In the genomic region with DNA sequence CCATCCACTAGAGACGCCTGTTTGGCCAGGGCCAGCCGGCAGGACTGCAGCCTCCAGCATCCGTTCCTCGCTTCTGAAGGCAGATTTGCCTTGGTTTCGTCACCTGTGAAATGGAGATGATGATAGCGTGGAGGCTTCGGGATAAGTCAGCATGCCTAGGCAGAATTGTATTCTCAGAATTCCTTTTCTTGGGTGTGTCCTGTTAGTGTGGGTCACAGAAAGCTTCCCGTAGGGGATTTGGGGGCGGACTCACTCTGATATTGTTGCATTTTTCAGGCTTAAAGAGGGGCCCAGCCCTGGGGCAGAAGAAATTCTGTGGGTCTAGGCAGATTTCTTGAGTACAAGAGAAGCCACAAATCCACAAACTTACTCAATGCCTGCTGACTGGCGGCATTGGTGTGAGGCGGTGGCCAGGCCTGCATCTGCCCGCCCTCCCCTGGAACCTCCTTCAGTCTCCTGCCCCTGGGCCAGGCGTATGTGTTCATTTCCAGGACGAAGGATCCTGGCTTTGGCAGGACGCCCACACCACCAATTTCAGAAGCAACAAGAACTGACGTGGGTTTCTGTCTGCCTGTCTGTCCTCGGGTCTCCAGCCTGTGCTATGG, we compare ENCODE assay signal across 20 cellular contexts. TPM values are rescaled to one million over a fixed set of nuclear protein-coding genes. Genes with fewer than 3 reads are reported as not detected.
A peak's percentile ranks its signal among the peaks of the same experiment; 100 is the strongest.
DNase-seq lines count a peak whose midpoint lies in the region; ATAC-seq, FAIRE-seq and TF ChIP-seq lines count a peak whose summit lies in the region.
"Had no signal": no experiment of that assay in that cellular context is flagged by ENCODE, and none has a peak within 500 bp of the region (broad histone marks: within the 10 kb centered on the region; RNA-seq: fewer than 3 reads in every experiment).

No MANE protein-coding gene starts in this region.

- peaks cover 4% of the 10 kb centered on the region for H3K27me3 Mint-ChIP-seq in glutamatergic neuron (ENCODE audit: unreplicated experiment)

- H3K4me3 Mint-ChIP-seq in glutamatergic neuron (ENCODE audit: unreplicated experiment) = no peak overlapping the region
- H3K4me3 Mint-ChIP-seq: activated CD8-positive, alpha-beta T cell treated with anti-CD3 and anti-CD28 coated beads, Interleukin-2, amount 10 ng/mL, durations not matched to agents 7 days and 5 days; B cell; WTC11 had no signal

- H3K4me3 ChIP-seq in bronchial epithelial cell (ENCODE audit: low read depth, low read length) = no peak overlapping the region
- H3K4me3 ChIP-seq: heart left ventricle, stomach had no signal

- DNase-seq in NCI-H226 (peak; percentile 72), bronchial epithelial cell (ENCODE audit: low read depth) (peak; percentile 50), islet precursor cell (peak; percentile 57), stromal cell of bone marrow (ENCODE audit: low read depth) (peak; percentile 22), NCI-H510A (lab: John Stamatoyannopoulos, UW) (no peak), glutamatergic neuron (no peak)
- DNase-seq: activated CD8-positive, alpha-beta T cell treated with anti-CD3 and anti-CD28 coated beads, Interleukin-2, amount 10 ng/mL, durations not matched to agents 7 days and 5 days; amniotic stem cell; heart left ventricle; NCI-H1436; NCI-H526; stomach; T-helper 1 cell had no signal

- no peaks in the 10 kb centered on the region for H3K36me3 ChIP-seq in bronchial epithelial cell (ENCODE audit: control insufficient read depth, insufficient read depth, low read length)
- H3K36me3 ChIP-seq: heart left ventricle, stomach had no signal

- no peak for TF ChIP-seq CTCF in bronchial epithelial cell (IDR thresholded peaks at IDR 0.05; ENCODE audit: insufficient read depth, low read length, severe bottlenecking)
- no peak for TF ChIP-seq CTCF in glutamatergic neuron (IDR thresholded peaks at IDR 0.05; ENCODE audit: partially characterized antibody, unreplicated experiment)

- FAIRE-seq in bronchial epithelial cell (lab: Jason Lieb, UNC) = peak; percentile 32
- FAIRE-seq: colon, D721Med had no signal

- no peaks in the 10 kb centered on the region for H3K9me3 Mint-ChIP-seq in glutamatergic neuron (ENCODE audit: unreplicated experiment)

- no peak for ATAC-seq in HG03520 (IDR thresholded peaks at IDR 0.05; ENCODE audit: unreplicated experiment)
- ATAC-seq: activated CD8-positive, alpha-beta T cell treated with anti-CD3 and anti-CD28 coated beads, Interleukin-2, amount 10 ng/mL, durations not matched to agents 7 days and 5 days; WTC11 had no signal

- no peaks in the 10 kb centered on the region for H3K27me3 ChIP-seq in bronchial epithelial cell (ENCODE audit: control insufficient read depth, insufficient read depth, low read length)
- H3K27me3 ChIP-seq: heart left ventricle had no signal

- H3K36me3 Mint-ChIP-seq in glutamatergic neuron (ENCODE audit: unreplicated experiment) = no peaks in the 10 kb centered on the region
- H3K36me3 Mint-ChIP-seq: WTC11 had no signal

- H3K4me1 Mint-ChIP-seq in glutamatergic neuron (ENCODE audit: low read depth, unreplicated experiment) = no peaks in the 10 kb centered on the region

- H3K27ac Mint-ChIP-seq in glutamatergic neuron (ENCODE audit: unreplicated experiment) = no peak overlapping the region
- H3K27ac Mint-ChIP-seq: activated CD8-positive, alpha-beta T cell treated with anti-CD3 and anti-CD28 coated beads, Interleukin-2, amount 10 ng/mL, durations not matched to agents 7 days and 5 days; B cell; progenitor cell of endocrine pancreas; WTC11 had no signal

RNA-seq across cellular contexts. Expression of a gene that starts 17.6 kb away (rescaled TPM):
- total RNA-seq in bronchial epithelial cell (not detected in 2 replicates), glutamatergic neuron (ENCODE audit: unreplicated experiment) (not detected)
- total RNA-seq: kidney epithelial cell, progenitor cell of endocrine pancreas, stomach, WTC11 had no signal

RNA-seq across cellular contexts. Expression of a gene that starts 31.3 kb away (rescaled TPM):
- total RNA-seq in bronchial epithelial cell (not detected in 2 replicates), glutamatergic neuron (ENCODE audit: unreplicated experiment) (not detected)
- total RNA-seq: activated CD8-positive, alpha-beta T cell treated with anti-CD3 and anti-CD28 coated beads, Interleukin-2, amount 10 ng/mL, durations not matched to agents 7 days and 5 days; B cell; heart left ventricle; kidney epithelial cell; progenitor cell of endocrine pancreas; stomach; WTC11 had no signal

Comparison
In these comparisons a context has a peak if more than half of its experiments do, and no peak if none do; other contexts are left out.
1. DNase-seq: peak in NCI-H226 (single experiment), bronchial epithelial cell (single experiment), islet precursor cell (single experiment) and stromal cell of bone marrow (single experiment); none in NCI-H510A (single experiment) and glutamatergic neuron (single experiment).